ENCODE assay signal across 24 cellular contexts in the genomic region with DNA sequence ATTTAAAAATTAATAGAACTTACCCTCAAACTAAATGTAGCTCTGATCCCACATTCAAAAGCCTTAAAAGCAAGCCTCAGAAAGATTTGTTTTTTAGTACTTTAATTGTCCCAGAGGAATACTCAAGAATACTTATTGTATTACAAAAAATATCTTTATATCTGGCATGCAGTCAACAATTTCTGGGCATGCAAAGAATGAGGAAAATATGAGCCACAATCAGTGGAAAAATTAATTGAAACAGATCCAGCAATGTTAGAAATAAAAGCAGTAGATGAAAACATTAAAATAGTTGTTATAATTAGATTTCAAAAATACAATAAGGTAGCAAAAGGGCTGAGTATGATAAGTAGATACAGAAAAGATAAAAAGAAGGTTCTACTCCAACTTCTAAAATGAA.
"Had no signal": no experiment of that assay in that cellular context is flagged by ENCODE, and none has a peak within 500 bp of the region (broad histone marks: within the 10 kb centered on the region; RNA-seq: fewer than 3 reads in every experiment).

No MANE protein-coding gene starts in this region.

- H3K27ac ChIP-seq: ascending aorta, brain microvascular endothelial cell, ovary, psoas muscle, thoracic aorta, VCaP had no signal

- H3K36me3 ChIP-seq: ascending aorta, brain microvascular endothelial cell, ovary, thoracic aorta had no signal

- DNase-seq: activated CD4-positive, alpha-beta T cell treated with anti-CD3 and anti-CD28 coated beads for 4 hours; activated CD4-positive, alpha-beta T cell treated with anti-CD3 and anti-CD28 coated beads, Interleukin-2, amount 50 U/mL, for 4 hours; activated effector memory CD4-positive, alpha-beta T cell treated with Interleukin-2 at 50 U/mL for 16 hours; activated naive CD4-positive, alpha-beta T cell treated with anti-CD3 and anti-CD28 coated beads for 36 hours; activated naive CD8-positive, alpha-beta T cell treated with anti-CD3 and anti-CD28 coated beads for 36 hours; brain microvascular endothelial cell; caudate nucleus; dermis blood vessel endothelial cell; effector memory CD4-positive, alpha-beta T cell; head of caudate nucleus; hippocampal formation; kidney; left colon; mammary epithelial cell; naive thymus-derived CD4-positive, alpha-beta T cell; ovary; psoas muscle; right cardiac atrium; stimulated activated CD4-positive, alpha-beta T cell treated with anti-CD3 and anti-CD28 coated beads, Interleukin-2, amount 100 ng/mL, for 48 hours; stimulated activated naive CD8-positive, alpha-beta T cell treated with anti-CD3 and anti-CD28 coated beads, Interleukin-15, Interleukin-2, amounts not matched to agents 100 U/mL and 50 U/mL, for 24 hours; trophoblast cell had no signal

- ATAC-seq: left colon; naive thymus-derived CD4-positive, alpha-beta T cell; psoas muscle; right cardiac atrium; stimulated activated naive CD8-positive, alpha-beta T cell treated with anti-CD3 and anti-CD28 coated beads, Interleukin-15, Interleukin-2, amounts not matched to agents 100 U/mL and 50 U/mL, for 24 hours had no signal

- H3K9me3 ChIP-seq: ascending aorta, ovary, psoas muscle, thoracic aorta had no signal

- H3K4me3 ChIP-seq: ascending aorta, ovary, psoas muscle, thoracic aorta had no signal

- H3K27me3 ChIP-seq: ascending aorta, brain microvascular endothelial cell, ovary had no signal

- H3K4me1 ChIP-seq: ascending aorta, psoas muscle had no signal
